In the genomic region with DNA sequence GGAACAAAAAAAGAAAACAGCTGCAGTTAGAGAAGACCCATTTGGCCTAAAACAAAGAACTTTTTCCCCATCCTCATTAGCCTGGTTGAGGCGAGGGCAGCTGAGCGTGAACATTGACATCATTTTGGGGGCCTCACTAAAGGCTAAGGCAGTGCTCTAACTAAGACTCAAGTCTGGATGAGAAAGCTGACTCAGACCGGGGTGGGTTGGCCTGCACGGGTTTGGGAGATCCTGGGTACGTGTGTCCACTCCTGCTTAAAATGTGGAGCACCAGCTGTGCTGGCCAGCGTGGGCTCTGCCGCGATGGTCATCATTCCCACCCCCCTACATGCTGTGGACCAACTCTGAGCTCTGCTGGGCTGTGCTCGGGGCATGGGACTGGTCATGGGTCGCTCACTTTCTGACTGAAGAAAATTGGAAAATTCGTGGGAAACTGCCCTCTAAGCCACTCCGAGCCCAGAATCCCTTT, we compare ENCODE assay signal across 23 cellular contexts.
"Had no signal": no experiment of that assay in that cellular context is flagged by ENCODE, and none has a peak within 500 bp of the region (broad histone marks: within the 10 kb centered on the region; RNA-seq: fewer than 3 reads in every experiment).

No MANE protein-coding gene starts in this region.

- H3K36me3 ChIP-seq: adrenal gland, ascending aorta, brain microvascular endothelial cell, tibial nerve had no signal

- DNase-seq: activated CD4-positive, alpha-beta memory T cell treated with anti-CD3 and anti-CD28 coated beads, Interleukin-2, amount 10 ng/mL, durations not matched to agents 7 days and 5 days; activated CD4-positive, alpha-beta T cell treated with anti-CD3 and anti-CD28 coated beads, Interleukin-2, amount 10 ng/mL, durations not matched to agents 24 days and 14 days; activated naive CD4-positive, alpha-beta T cell; activated T-cell treated with anti-CD3 and anti-CD28 coated beads, Interleukin-2, amount 50 U/mL, for 24 hours; brain microvascular endothelial cell; central memory CD4-positive, alpha-beta T cell; dermis blood vessel endothelial cell; effector CD8-positive, alpha-beta T cell; erythroblast; foreskin melanocyte; spleen; stimulated activated CD4-positive, alpha-beta T cell treated with anti-CD3 and anti-CD28 coated beads, Interleukin-4, amount 100 ng/mL, for 1 hour; stimulated activated naive CD8-positive, alpha-beta T cell treated with anti-CD3 and anti-CD28 coated beads, Interleukin-15, Interleukin-2, amounts not matched to agents 100 U/mL and 50 U/mL, for 24 hours had no signal

- H3K27me3 ChIP-seq: adrenal gland, ascending aorta, brain microvascular endothelial cell, spleen, tibial nerve had no signal

- H3K4me3 Mint-ChIP-seq: activated CD4-positive, alpha-beta memory T cell treated with anti-CD3 and anti-CD28 coated beads, Interleukin-2, amount 10 ng/mL, durations not matched to agents 7 days and 5 days; activated CD4-positive, alpha-beta T cell treated with anti-CD3 and anti-CD28 coated beads, Interleukin-2, amount 10 ng/mL, durations not matched to agents 24 days and 14 days; activated naive CD8-positive, alpha-beta T cell; activated T-cell treated with anti-CD3 and anti-CD28 coated beads, Interleukin-2, amount 50 U/mL, for 24 hours; activated T-helper 17 cell treated with anti-CD3 and anti-CD28 coated beads, Interleukin-2, amount 50 U/mL, for 72 hours; naive thymus-derived CD4-positive, alpha-beta T cell; neural crest cell had no signal

- H3K9me3 Mint-ChIP-seq: activated CD4-positive, alpha-beta memory T cell treated with anti-CD3 and anti-CD28 coated beads, Interleukin-2, amount 10 ng/mL, durations not matched to agents 7 days and 5 days; activated CD4-positive, alpha-beta T cell treated with anti-CD3 and anti-CD28 coated beads, Interleukin-2, amount 10 ng/mL, durations not matched to agents 24 days and 14 days; activated T-cell treated with anti-CD3 and anti-CD28 coated beads, Interleukin-2, amount 50 U/mL, for 24 hours; activated T-helper 17 cell treated with anti-CD3 and anti-CD28 coated beads, Interleukin-2, amount 50 U/mL, for 72 hours; naive thymus-derived CD4-positive, alpha-beta T cell had no signal

- H3K4me3 ChIP-seq: adrenal gland, ascending aorta, lung, spleen, tibial nerve had no signal

- H3K9me3 ChIP-seq: adrenal gland, ascending aorta, spleen, tibial nerve had no signal

- ATAC-seq: left lobe of liver; naive thymus-derived CD4-positive, alpha-beta T cell; stimulated activated naive CD8-positive, alpha-beta T cell treated with anti-CD3 and anti-CD28 coated beads, Interleukin-15, Interleukin-2, amounts not matched to agents 100 U/mL and 50 U/mL, for 24 hours had no signal

- H3K27me3 Mint-ChIP-seq: activated naive CD8-positive, alpha-beta T cell had no signal

- H3K27ac Mint-ChIP-seq: activated CD4-positive, alpha-beta memory T cell treated with anti-CD3 and anti-CD28 coated beads, Interleukin-2, amount 10 ng/mL, durations not matched to agents 7 days and 5 days; activated CD4-positive, alpha-beta T cell treated with anti-CD3 and anti-CD28 coated beads, Interleukin-2, amount 10 ng/mL, durations not matched to agents 24 days and 14 days; activated naive CD8-positive, alpha-beta T cell; activated T-cell treated with anti-CD3 and anti-CD28 coated beads, Interleukin-2, amount 50 U/mL, for 24 hours; activated T-helper 17 cell treated with anti-CD3 and anti-CD28 coated beads, Interleukin-2, amount 50 U/mL, for 72 hours; naive thymus-derived CD4-positive, alpha-beta T cell; progenitor cell of endocrine pancreas had no signal

- H3K36me3 Mint-ChIP-seq: activated naive CD8-positive, alpha-beta T cell; naive thymus-derived CD4-positive, alpha-beta T cell had no signal

- H3K4me1 ChIP-seq: adrenal gland, ascending aorta had no signal

- H3K27ac ChIP-seq: adrenal gland, ascending aorta, brain microvascular endothelial cell, spleen, tibial nerve had no signal
